In the genomic region with DNA sequence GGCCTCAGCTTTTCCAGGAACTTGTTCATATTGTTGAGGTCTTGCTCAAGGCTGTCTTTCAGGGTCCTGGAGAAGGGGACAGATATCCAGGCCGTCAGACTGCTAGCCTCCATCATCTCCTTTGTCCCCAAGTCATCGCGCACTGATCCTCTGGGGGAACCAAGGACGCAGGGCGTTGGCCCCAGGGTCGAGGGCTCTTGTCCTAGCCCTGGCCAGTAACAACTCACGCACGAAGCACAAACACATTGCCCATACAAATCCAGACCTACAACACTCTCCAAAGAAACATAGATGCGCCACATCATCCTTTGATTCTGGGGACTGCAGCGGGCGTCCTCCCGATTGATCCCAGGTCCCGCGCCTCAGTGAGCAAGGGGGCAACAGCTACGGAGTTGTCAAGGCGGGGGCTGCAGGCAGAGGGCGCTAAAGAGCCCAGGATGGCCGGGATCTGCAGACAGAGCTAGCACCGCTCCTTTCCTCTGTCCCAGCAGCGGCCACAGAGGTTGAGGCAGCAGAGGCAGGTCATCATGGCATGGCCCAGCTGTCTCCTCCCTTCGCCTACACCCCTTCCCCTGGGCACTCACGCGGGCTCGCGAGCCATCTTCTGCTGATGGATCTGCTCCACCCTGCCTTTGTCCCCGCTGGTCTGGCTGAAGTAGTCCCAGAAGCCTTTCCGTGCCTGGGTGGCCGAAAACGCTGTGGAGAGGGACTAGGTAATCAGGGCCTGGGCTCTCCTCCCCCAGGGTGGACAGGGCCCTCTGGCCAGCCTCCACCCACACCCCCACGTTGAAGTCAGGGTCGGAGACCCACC, we compare ENCODE assay signal across 8 cellular contexts. TPM values are rescaled to one million over a fixed set of nuclear protein-coding genes. Genes with fewer than 3 reads are reported as not detected.
DNase-seq lines count a peak whose midpoint lies in the region; ATAC-seq, FAIRE-seq and TF ChIP-seq lines count a peak whose summit lies in the region.

No MANE protein-coding gene starts in this region.

- ATAC-seq in WTC11, result peak; percentile 89
- ATAC-seq in HG03565 (IDR thresholded peaks at IDR 0.05; ENCODE audit: unreplicated experiment), result no peak
- no peak for ATAC-seq in GM21786 (IDR thresholded peaks at IDR 0.05; ENCODE audit: unreplicated experiment)

- CTCF ChIA-PET in WTC11 (lab: Charles Lee), result interaction anchor here (0.6 to 8.7 kb wide), 59 partner anchors 9 to 440 kb away, joined by 3 to 358 read pairs (median 5); partner anchors contain the start of genes APOA1, APOA4, APOC3 and BUD13

- peaks cover 4% of the 10 kb centered on the region for H3K36me3 ChIP-seq in brain microvascular endothelial cell (replicated peaks)

- H3K27me3 Mint-ChIP-seq in WTC11 (ENCODE audit: low read depth), result peaks cover 26% of the 10 kb centered on the region

- DNase-seq in GM19239 (ENCODE audit: insufficient read length, low spot score), result peak; percentile 73
- DNase-seq in NCI-H2081 treated with DMSO at 0.1 percent for 48 hours (lab: John Stamatoyannopoulos, UW), result peak; percentile 15
- DNase-seq in WTC11 (ENCODE audit: low spot score), result peak; percentile 95
- peak; percentile 53 for DNase-seq in brain microvascular endothelial cell
- DNase-seq in iPS-NIHi7 (ENCODE audit: extremely low spot score), result peak; percentile 97
- peak; percentile 45 to 79 for DNase-seq in stimulated activated CD4-positive, alpha-beta T cell treated with anti-CD3 and anti-CD28 coated beads, Interleukin-12 subunit alpha, Interleukin-12 subunit beta, amount 100 ng/mL, for 24 hours (ENCODE audit: low read depth in 2 of 2)

- H3K9me3 Mint-ChIP-seq in WTC11, result no peaks in the 10 kb centered on the region

- H3K36me3 Mint-ChIP-seq in WTC11, result peaks cover 10% of the 10 kb centered on the region; the same call in 1 of the 2 replicates

- H3K27ac Mint-ChIP-seq in WTC11, result no peak overlapping the region

- peak overlapping the region; percentile 40 for H3K4me3 Mint-ChIP-seq in WTC11

- in situ Hi-C loops in brain microvascular endothelial cell (cut with HindIII; ENCODE audit: low pct_ligation_motif_present, low sequenced_read_pairs), result no loop called here

- H3K27me3 ChIP-seq in brain microvascular endothelial cell (replicated peaks), result no peaks in the 10 kb centered on the region

- peak overlapping the region; percentile 12 for H3K4me3 ChIP-seq in brain microvascular endothelial cell (ENCODE audit: low read depth, low read length)

- POLR2A ChIA-PET in WTC11 (lab: Charles Lee), result interaction anchor here (0.5 to 1.2 kb wide), 4 partner anchors 35 to 529 kb away, joined by 3 to 8 read pairs (median 4); partner anchors contain the start of gene SIK3

- peaks cover 24% of the 10 kb centered on the region for H3K4me1 Mint-ChIP-seq in WTC11

- H3K27ac ChIP-seq in brain microvascular endothelial cell, result no peak overlapping the region

- FAIRE-seq in GM19239 (lab: Jason Lieb, UNC), result peak; percentile 56

- peak; percentile 94 for TF ChIP-seq CTCF in WTC11 (IDR thresholded peaks at IDR 0.05)
- TF ChIP-seq CTCF in brain microvascular endothelial cell (IDR thresholded peaks at IDR 0.05; ENCODE audit: low read depth, low read length, missing control alignments), result peak; percentile 97

TF ChIP-seq in WTC11, 78 proteins besides CTCF, POLR2A, EP300 and RAD21:
- TF ChIP-seq PREB (CRISPR knock-in tag; IDR thresholded peaks at IDR 0.05; ENCODE audit: borderline replicate concordance) (no peak), ARID4B (CRISPR knock-in tag; IDR thresholded peaks at IDR 0.05; ENCODE audit: borderline replicate concordance) (0 out of 2 replicates have a peak, but pooled peaks have one; percentile 43), ZNF263 (CRISPR knock-in tag; IDR thresholded peaks at IDR 0.05; ENCODE audit: low read depth) (no peak), GABPB1 (CRISPR knock-in tag; IDR thresholded peaks at IDR 0.05) (0 out of 2 replicates have a peak, but pooled peaks have one; percentile 46), TEAD1 (CRISPR knock-in tag; IDR thresholded peaks at IDR 0.05) (no peak; the same call in 1 of the 2 replicates), FOXJ3 (CRISPR knock-in tag; IDR thresholded peaks at IDR 0.05; ENCODE audit: borderline replicate concordance) (no peak), HMGXB4 (CRISPR knock-in tag; IDR thresholded peaks at IDR 0.05) (0 out of 2 replicates have a peak, but pooled peaks have one; percentile 53), ZNF219 (CRISPR knock-in tag; IDR thresholded peaks at IDR 0.05; ENCODE audit: borderline replicate concordance) (no peak)
- TF ChIP-seq, protein P1, sequence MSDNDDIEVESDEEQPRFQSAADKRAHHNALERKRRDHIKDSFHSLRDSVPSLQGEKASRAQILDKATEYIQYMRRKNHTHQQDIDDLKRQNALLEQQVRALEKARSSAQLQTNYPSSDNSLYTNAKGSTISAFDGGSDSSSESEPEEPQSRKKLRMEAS (CRISPR knock-in tag; IDR thresholded peaks at IDR 0.05), result peak; percentile 62; the same call in 1 of the 2 replicates

RNA-seq across cellular contexts. Expression of gene APOA5, which starts 0.5 kb away (rescaled TPM):
- total RNA-seq in WTC11 (2021), result 0.09 to 0.32 TPM (median 0.20 TPM) in 3 replicates

RNA-seq across cellular contexts. Expression of gene ZPR1, which starts 3.4 kb away (rescaled TPM):
- total RNA-seq in WTC11 (2021), result 55.2 to 59.6 TPM (median 56.6 TPM) in 3 replicates

RNA-seq across cellular contexts. Expression of gene BUD13, which starts 18.4 kb away (rescaled TPM):
- 20.7 to 24.6 TPM (median 22.4 TPM) in 3 replicates for total RNA-seq in WTC11 (2021)

RNA-seq across cellular contexts. Expression of gene APOA4, which starts 31.9 kb away (rescaled TPM):
- not detected in 3 replicates for total RNA-seq in WTC11 (2021)

RNA-seq across cellular contexts. Expression of gene APOC3, which starts 38.5 kb away (rescaled TPM):
- total RNA-seq in WTC11 (2021), result 2.1 to 3.9 TPM (median 2.5 TPM) in 3 replicates

Comparison
In these comparisons a context has a peak if more than half of its experiments do, and no peak if none do; other contexts are left out.
1. DNase-seq: peak in every context shown above with its lines; median percentile 97 in iPS-NIHi7; 95 in WTC11; 73 in GM19239; 62 in stimulated activated CD4-positive, alpha-beta T cell treated with anti-CD3 and anti-CD28 coated beads, Interleukin-12 subunit alpha, Interleukin-12 subunit beta, amount 100 ng/mL, for 24 hours; 53 in brain microvascular endothelial cell; 15 in NCI-H2081 treated with DMSO at 0.1 percent for 48 hours.